8 cellular contexts compared by ENCODE assay signal in genomic region chr3:50971487-50971924, GRCh38.
DNase-seq lines count a peak whose midpoint lies in the region; ATAC-seq and TF ChIP-seq lines count a peak whose summit lies in the region.

No MANE protein-coding gene starts in this region.

- TF ChIP-seq POLR2A in Peyer's patch (IDR thresholded peaks at IDR 0.05): no peak

- H3K27ac ChIP-seq in Peyer's patch: no peak overlapping the region
- H3K27ac ChIP-seq in left ventricle myocardium inferior (replicated peaks): no peak overlapping the region

- H3K9me3 ChIP-seq in Peyer's patch (peaks cover 0 to 2% (median 0%) of the 10 kb centered on the region in 4 donors), left ventricle myocardium inferior (replicated peaks) (peaks cover 22% of the 10 kb centered on the region)

- intact Hi-C loops in left ventricle myocardium inferior (cut with micrococcal nuclease): no loop called here

- DNase-seq in AG08395 (ENCODE audit: low spot score) (peak; percentile 58), HuH-7.5 (ENCODE audit: low spot score) (peak; percentile 31), Peyer's patch (peak in 1 of 3 donors; percentile 52), left ventricle myocardium inferior (no peak), hypothalamus (lab: John Stamatoyannopoulos, UW) (no peak)
- peak; percentile 35 for DNase-seq in activated gamma-delta T cell treated with anti-CD3 and anti-CD28 coated beads, Interleukin-2, amount 50 U/mL, for 16 hours (ENCODE audit: low read depth)
- peak; percentile 1 to 9 for DNase-seq in stimulated activated CD4-positive, alpha-beta T cell treated with anti-CD3 and anti-CD28 coated beads, Interleukin-1b, Interleukin-23, amount 100 ng/mL, for 1 hour (ENCODE audit: low read depth in 2 of 2)

- ATAC-seq in GM18511 (IDR thresholded peaks at IDR 0.05; ENCODE audit: unreplicated experiment): peak; percentile 83

- no peak overlapping the region for H3K4me3 ChIP-seq in Peyer's patch
- no peak overlapping the region for H3K4me3 ChIP-seq in left ventricle myocardium inferior

- H3K27me3 ChIP-seq in Peyer's patch (no peaks in the 10 kb centered on the region), left ventricle myocardium inferior (ENCODE audit: low read depth) (no peaks in the 10 kb centered on the region)

- H3K36me3 ChIP-seq in Peyer's patch: no peaks in the 10 kb centered on the region
- no peaks in the 10 kb centered on the region for H3K36me3 ChIP-seq in left ventricle myocardium inferior

- H3K4me1 ChIP-seq in Peyer's patch (no peaks in the 10 kb centered on the region), left ventricle myocardium inferior (no peaks in the 10 kb centered on the region)

- TF ChIP-seq CTCF in Peyer's patch (IDR thresholded peaks at IDR 0.05): peak; percentile 31 to 74 (median 66)
- TF ChIP-seq CTCF in left ventricle myocardium inferior (IDR thresholded peaks at IDR 0.05; ENCODE audit: borderline replicate concordance): peak; percentile 77

Comparison
In these comparisons a context has a peak if more than half of its experiments do, and no peak if none do; other contexts are left out.
1. DNase-seq: peak in AG08395 (single experiment), HuH-7.5 (single experiment), activated gamma-delta T cell treated with anti-CD3 and anti-CD28 coated beads, Interleukin-2, amount 50 U/mL, for 16 hours (single experiment) and stimulated activated CD4-positive, alpha-beta T cell treated with anti-CD3 and anti-CD28 coated beads, Interleukin-1b, Interleukin-23, amount 100 ng/mL, for 1 hour (2 of 2); none in left ventricle myocardium inferior (single experiment) and hypothalamus (0 of 51).